ENCODE assay signal across 14 cellular contexts in genomic region chr2:61910603-61911002, GRCh38. TPM values are rescaled to one million over a fixed set of nuclear protein-coding genes. Genes with fewer than 3 reads are reported as not detected.
DNase-seq lines count a peak whose midpoint lies in the region; FAIRE-seq and TF ChIP-seq lines count a peak whose summit lies in the region.
"Had no signal": no experiment of that assay in that cellular context is flagged by ENCODE, and none has a peak within 500 bp of the region (broad histone marks: within the 10 kb centered on the region; RNA-seq: fewer than 3 reads in every experiment).

No MANE protein-coding gene starts in this region.

- no peaks in the 10 kb centered on the region for H3K27me3 ChIP-seq in osteoblast (ENCODE audit: insufficient read depth, low read length)
- H3K27me3 ChIP-seq in small intestine (ENCODE audit: control insufficient read depth in 2 of 2, insufficient read depth in 2 of 2, low read length in 2 of 2): no peaks in the 10 kb centered on the region
- H3K27me3 ChIP-seq: SJCRH30 had no signal

- H3K27me3 Mint-ChIP-seq in chondrocyte (ENCODE audit: low read depth): no peaks in the 10 kb centered on the region
- H3K27me3 Mint-ChIP-seq: activated CD4-positive, alpha-beta T cell treated with anti-CD3 and anti-CD28 coated beads, Interleukin-2, amount 10 ng/mL, durations not matched to agents 24 days and 14 days had no signal

- H2AFZ ChIP-seq in osteoblast (ENCODE audit: low read length): no peak overlapping the region

- H3K4me1 Mint-ChIP-seq in chondrocyte (ENCODE audit: low read depth): peaks cover 14% of the 10 kb centered on the region

- TF ChIP-seq CTCF in LNCAP (IDR thresholded peaks at IDR 0.05) (peak; percentile 12; the same call in 1 of the 2 replicates), chondrocyte (IDR thresholded peaks at IDR 0.05) (peak; percentile 71), osteoblast (IDR thresholded peaks at IDR 0.05; ENCODE audit: extremely low read depth, low read depth, low read length) (peak; percentile 32)

- peaks cover 36% of the 10 kb centered on the region for H3K79me2 ChIP-seq in osteoblast (ENCODE audit: insufficient read depth, low read length)

- H3K36me3 Mint-ChIP-seq in chondrocyte (ENCODE audit: low read depth): no peaks in the 10 kb centered on the region

- H3K4me1 ChIP-seq in osteoblast (ENCODE audit: insufficient read depth, low read length) (peaks cover 10% of the 10 kb centered on the region), small intestine (ENCODE audit: control insufficient read depth in 2 of 2, insufficient read depth in 1 of 2, low read depth in 1 of 2, low read length in 1 of 2) (no peaks in the 10 kb centered on the region)
- H3K4me1 ChIP-seq: SJCRH30 had no signal

- H3K9me3 Mint-ChIP-seq in chondrocyte (ENCODE audit: low read depth): no peaks in the 10 kb centered on the region
- H3K9me3 Mint-ChIP-seq: activated CD4-positive, alpha-beta T cell treated with anti-CD3 and anti-CD28 coated beads, Interleukin-2, amount 10 ng/mL, durations not matched to agents 24 days and 14 days had no signal

- H3K4me3 Mint-ChIP-seq in chondrocyte (ENCODE audit: unreplicated experiment): no peak overlapping the region
- H3K4me3 Mint-ChIP-seq: activated CD4-positive, alpha-beta T cell treated with anti-CD3 and anti-CD28 coated beads, Interleukin-2, amount 10 ng/mL, durations not matched to agents 24 days and 14 days had no signal

- FAIRE-seq in small intestine (lab: Jason Lieb, UNC): no peak

- peaks cover 6% of the 10 kb centered on the region for H4K20me1 ChIP-seq in osteoblast (ENCODE audit: insufficient read depth, low read length)

- H3K36me3 ChIP-seq in osteoblast (ENCODE audit: insufficient read depth, low read length) (no peaks in the 10 kb centered on the region), small intestine (ENCODE audit: control insufficient read depth in 2 of 2, insufficient read depth in 2 of 2, low read length in 2 of 2) (no peaks in the 10 kb centered on the region)
- H3K36me3 ChIP-seq: SJCRH30 had no signal

- no peak overlapping the region for H3K27ac Mint-ChIP-seq in chondrocyte (ENCODE audit: unreplicated experiment)
- H3K27ac Mint-ChIP-seq: activated CD4-positive, alpha-beta T cell treated with anti-CD3 and anti-CD28 coated beads, Interleukin-2, amount 10 ng/mL, durations not matched to agents 24 days and 14 days had no signal

- H3K9me3 ChIP-seq in osteoblast (ENCODE audit: low read depth, low read length) (no peaks in the 10 kb centered on the region), small intestine (ENCODE audit: control insufficient read depth, low read depth) (no peaks in the 10 kb centered on the region)
- H3K9me3 ChIP-seq: SJCRH30 had no signal

- H3K27ac ChIP-seq in osteoblast (ENCODE audit: low read depth, low read length): no peak overlapping the region
- H3K27ac ChIP-seq in small intestine (ENCODE audit: low read depth in 1 of 2, low read length in 1 of 2): no peak overlapping the region
- H3K27ac ChIP-seq: SJCRH30 had no signal

- H3K4me2 ChIP-seq in osteoblast (ENCODE audit: insufficient read depth, low read length): no peak overlapping the region

- no peak overlapping the region for H3K4me3 ChIP-seq in osteoblast (ENCODE audit: insufficient read depth, low read length)
- no peak overlapping the region for H3K4me3 ChIP-seq in small intestine (ENCODE audit: low read depth in 1 of 2, low read length in 2 of 2)
- H3K4me3 ChIP-seq: SJCRH30 had no signal

- 55 to 78% (median 67%) methylated on average over 9 of the region's 9 CpGs for WGBS in small intestine, 3 donors

- DNase-seq in DMS53 (lab: John Stamatoyannopoulos, UW) (peak; percentile 32), DMS53 treated with DMSO at 0.1 percent for 48 hours (lab: John Stamatoyannopoulos, UW; ENCODE audit: unreplicated experiment) (no peak), chondrocyte (ENCODE audit: low spot score) (no peak), osteoblast (ENCODE audit: insufficient read length, low spot score, missing footprints) (no peak), NCI-H2171 (lab: John Stamatoyannopoulos, UW) (no peak), NCI-H2107 (lab: John Stamatoyannopoulos, UW) (no peak), small intestine (no peak)
- DNase-seq: activated CD4-positive, alpha-beta T cell treated with anti-CD3 and anti-CD28 coated beads, Interleukin-2, amount 10 ng/mL, durations not matched to agents 24 days and 14 days; activated naive CD4-positive, alpha-beta T cell treated with anti-CD3 and anti-CD28 coated beads, Interleukin-2, amount 50 U/mL, for 16 hours; effector CD8-positive, alpha-beta T cell; NCI-H187; SJCRH30; substantia nigra had no signal

RNA-seq across cellular contexts. Expression of gene COMMD1, which starts 5.1 kb away (rescaled TPM):
- 36.7 to 43.1 TPM (median 37.0 TPM) in 3 replicates for total RNA-seq in chondrocyte
- 44.5 and 51.8 TPM in 2 replicates for total RNA-seq in osteoblast
- polyA plus RNA-seq in small intestine: 10 to 100 TPM; 29.1 to 45.4 (median 40.0) TPM

RNA-seq across cellular contexts. Expression of gene CCT4, which starts 22.1 kb away (rescaled TPM):
- total RNA-seq in chondrocyte (109 to 121 TPM (median 118 TPM) in 3 replicates), osteoblast (116 and 117 TPM in 2 replicates)
- polyA plus RNA-seq in small intestine: 100 to 1,000 TPM in 1 of 3 donors, 10 to 100 TPM in 2; 36.9 to 115 (median 37.0) TPM

RNA-seq across cellular contexts. Expression of gene FAM161A, which starts 56.7 kb away (rescaled TPM):
- total RNA-seq in chondrocyte: 2.9 to 3.6 TPM (median 3.5 TPM) in 3 replicates
- 3.2 and 3.3 TPM in 2 replicates for total RNA-seq in osteoblast
- under 1 TPM; 0.22 to 0.95 (median 0.54) TPM for polyA plus RNA-seq in small intestine

Comparison
In these comparisons a context has a peak if more than half of its experiments do, and no peak if none do; other contexts are left out.
1. CTCF ChIP-seq: peak in every context shown above with its lines; median percentile 71 in chondrocyte; 32 in osteoblast; 12 in LNCAP.